Comparison of ENCODE assay signal across 20 cellular contexts in genomic region chr7:65265959-65266519, GRCh38.
"Had no signal": no experiment of that assay in that cellular context is flagged by ENCODE, and none has a peak within 500 bp of the region (broad histone marks: within the 10 kb centered on the region; RNA-seq: fewer than 3 reads in every experiment).

No MANE protein-coding gene starts in this region.

- H3K9me3 ChIP-seq: gastrocnemius medialis, psoas muscle had no signal

- ATAC-seq: activated CD8-positive, alpha-beta memory T cell treated with anti-CD3 and anti-CD28 coated beads, Interleukin-2, amount 10 ng/mL, durations not matched to agents 7 days and 5 days; gastrocnemius medialis; left lobe of liver; psoas muscle; right cardiac atrium; stimulated activated naive CD8-positive, alpha-beta T cell treated with anti-CD3 and anti-CD28 coated beads, Interleukin-15, amount 100 ng/mL, for 72 hours had no signal

- H3K36me3 ChIP-seq: gastrocnemius medialis had no signal

- DNase-seq: activated CD4-positive, alpha-beta memory T cell treated with anti-CD3 and anti-CD28 coated beads, Interleukin-2, amount 10 ng/mL, durations not matched to agents 7 days and 5 days; activated CD4-positive, alpha-beta T cell treated with anti-CD3 and anti-CD28 coated beads for 48 hours; activated CD4-positive, CD25-positive, alpha-beta regulatory T cell; activated CD8-positive, alpha-beta memory T cell treated with anti-CD3 and anti-CD28 coated beads, Interleukin-2, amount 10 ng/mL, durations not matched to agents 7 days and 5 days; cerebellar nuclear complex; cortex of kidney; effector CD4-positive, alpha-beta T cell; gastrocnemius medialis; head of caudate nucleus; midbrain; psoas muscle; right cardiac atrium; small intestine; stimulated activated CD4-positive, alpha-beta T cell treated with anti-CD3 and anti-CD28 coated beads, Interleukin-15, amount 100 ng/mL, for 24 hours; stimulated activated CD4-positive, alpha-beta T cell treated with anti-CD3 and anti-CD28 coated beads, Interleukin-2, amount 100 ng/mL, for 48 hours; stimulated activated naive CD8-positive, alpha-beta T cell treated with anti-CD3 and anti-CD28 coated beads, Interleukin-15, amount 100 ng/mL, for 72 hours; trophoblast cell had no signal

- H3K4me3 ChIP-seq: gastrocnemius medialis, psoas muscle had no signal

- FAIRE-seq: bronchial epithelial cell, keratinocyte, small intestine had no signal

- H3K27ac ChIP-seq: gastrocnemius medialis, psoas muscle had no signal
